Comparison of ENCODE assay signal across 21 cellular contexts in the genomic region with DNA sequence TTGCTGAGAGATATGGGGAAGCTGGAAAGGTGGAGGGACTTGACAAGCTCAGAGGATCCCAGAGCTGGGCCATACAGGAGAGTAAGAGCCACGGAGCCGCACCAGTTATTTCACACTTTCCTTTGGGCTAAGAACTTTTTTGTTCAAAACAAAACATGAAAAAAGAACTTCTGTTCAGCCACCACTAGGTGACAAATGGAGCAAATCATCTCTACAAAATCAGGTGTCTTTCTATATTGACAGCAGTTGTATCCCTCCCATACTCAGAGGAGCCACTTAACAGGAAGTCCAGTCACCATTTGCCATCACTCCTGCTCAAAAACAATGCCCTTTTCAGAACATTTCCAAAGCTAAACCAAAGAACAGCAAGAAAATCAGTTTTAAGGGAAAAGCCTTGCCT.
DNase-seq lines count a peak whose midpoint lies in the region; ATAC-seq and TF ChIP-seq lines count a peak whose summit lies in the region.
"Had no signal": no experiment of that assay in that cellular context is flagged by ENCODE, and none has a peak within 500 bp of the region (broad histone marks: within the 10 kb centered on the region; RNA-seq: fewer than 3 reads in every experiment).

No MANE protein-coding gene starts in this region.

- peak; percentile 1 for TF ChIP-seq CTCF in brain microvascular endothelial cell (IDR thresholded peaks at IDR 0.05; ENCODE audit: low read depth, low read length, missing control alignments)
- no peak for TF ChIP-seq CTCF in RWPE1 (conservative IDR thresholded peaks at IDR 0.05; ENCODE audit: low read depth)

- H3K4me3 ChIP-seq in brain microvascular endothelial cell (ENCODE audit: low read depth, low read length) = no peak overlapping the region
- H3K4me3 ChIP-seq: dorsolateral prefrontal cortex, MG63, right atrium auricular region, tibial artery had no signal

- CTCF ChIA-PET in RWPE1 (lab: Yijun Ruan, JAX) = interaction anchor here (1.1 kb wide), 1 partner anchor 10 kb away, joined by 5 read pairs; no protein-coding TSS in a partner anchor

- no peak for ATAC-seq in left lobe of liver
- ATAC-seq: stimulated activated memory B cell treated with anti-CD40 and anti-IgM and Interleukin-4, amounts not matched to agents 10 μg/mL and 1 μg/mL and 100 μg/mL, for 72 hours had no signal

- in situ Hi-C loops in brain microvascular endothelial cell (cut with HindIII; ENCODE audit: low pct_ligation_motif_present, low sequenced_read_pairs) = no loop called here

- H3K36me3 ChIP-seq in brain microvascular endothelial cell (replicated peaks) = no peaks in the 10 kb centered on the region
- H3K36me3 ChIP-seq: MG63, right atrium auricular region, tibial artery had no signal

- no peaks in the 10 kb centered on the region for H3K27me3 ChIP-seq in brain microvascular endothelial cell (replicated peaks)
- H3K27me3 ChIP-seq: dorsolateral prefrontal cortex, MG63, right atrium auricular region, tibial artery had no signal

- POLR2A ChIA-PET in RWPE1 (lab: Yijun Ruan, JAX; ENCODE audit: low non-redundant PET) = no interaction called here

- H3K27ac ChIP-seq in brain microvascular endothelial cell (no peak overlapping the region), RWPE1 (no peak overlapping the region)
- H3K27ac ChIP-seq: dorsolateral prefrontal cortex, right atrium auricular region, tibial artery had no signal

- DNase-seq in NCI-H82 (lab: John Stamatoyannopoulos, UW) = peak; percentile 4
- no peak for DNase-seq in NCI-H82 treated with DMSO at 0.1 percent for 48 hours (lab: John Stamatoyannopoulos, UW; ENCODE audit: unreplicated experiment)
- peak; percentile 18 for DNase-seq in HT1080 (ENCODE audit: low read depth)
- DNase-seq in brain microvascular endothelial cell = no peak
- no peak for DNase-seq in RWPE1 (ENCODE audit: low spot score)
- no peak for DNase-seq in stimulated activated naive CD4-positive, alpha-beta T cell (lab: John Stamatoyannopoulos, UW)
- DNase-seq in stimulated activated CD4-positive, alpha-beta T cell treated with anti-CD3 and anti-CD28 coated beads, Interleukin-4, amount 100 ng/mL, for 1 hour = no peak
- DNase-seq in left lobe of liver (ENCODE audit: low spot score) = no peak
- DNase-seq: activated CD4-positive, alpha-beta T cell treated with anti-CD3 and anti-CD28 coated beads, Interleukin-2, amount 10 ng/mL, durations not matched to agents 24 days and 14 days; activated CD8-positive, alpha-beta memory T cell treated with anti-CD3 and anti-CD28 coated beads, Interleukin-2, amount 50 U/mL, for 4 hours; activated gamma-delta T cell treated with Interleukin-2 at 50 U/mL for 16 hours; amygdala; caudate nucleus; CD4-positive, alpha-beta T cell; dorsolateral prefrontal cortex; MG63; NCI-H1694; stimulated activated CD4-positive, alpha-beta T cell treated with anti-CD3 and anti-CD28 coated beads, Interleukin-15, amount 100 ng/mL, for 24 hours; tibial artery had no signal

Comparison
In these comparisons a context has a peak if more than half of its experiments do, and no peak if none do; other contexts are left out.
1. DNase-seq: peak in NCI-H82 (single experiment) and HT1080 (single experiment); none in NCI-H82 treated with DMSO at 0.1 percent for 48 hours (single experiment), brain microvascular endothelial cell (single experiment), RWPE1 (single experiment), stimulated activated naive CD4-positive, alpha-beta T cell (0 of 6), stimulated activated CD4-positive, alpha-beta T cell treated with anti-CD3 and anti-CD28 coated beads, Interleukin-4, amount 100 ng/mL, for 1 hour (single experiment) and left lobe of liver (single experiment).